20 cellular contexts compared by ENCODE assay signal in genomic region chr4:114326358-114326757, GRCh38.
A peak's percentile ranks its signal among the peaks of the same experiment; 100 is the strongest.
DNase-seq lines count a peak whose midpoint lies in the region; ATAC-seq, FAIRE-seq and TF ChIP-seq lines count a peak whose summit lies in the region.
"Had no signal": no experiment of that assay in that cellular context is flagged by ENCODE, and none has a peak within 500 bp of the region (broad histone marks: within the 10 kb centered on the region; RNA-seq: fewer than 3 reads in every experiment).

No MANE protein-coding gene starts in this region.

- no peaks in the 10 kb centered on the region for H3K9me3 Mint-ChIP-seq in activated T-helper 1 cell treated with anti-CD3 and anti-CD28 coated beads, Interleukin-12 subunit alpha, Interleukin-12 subunit beta, Interleukin-2, Interleukin-4 antibody, amounts not matched to agents 30 ng/mL and 10 ng/mL and 1 ng/mL, durations not matched to agents 14 hours and 24 hours and 36 hours
- H3K9me3 Mint-ChIP-seq: CD4-positive, CD25-positive, alpha-beta regulatory T cell had no signal

- intact Hi-C loops in activated T-helper 1 cell treated with anti-CD3 and anti-CD28 coated beads, Interleukin-12 subunit alpha, Interleukin-12 subunit beta, Interleukin-2, Interleukin-4 antibody, amounts not matched to agents 30 ng/mL and 10 ng/mL and 1 ng/mL, durations not matched to agents 14 hours and 24 hours and 36 hours (cut with micrococcal nuclease) = no loop called here

- ATAC-seq in SK-N-SH treated with all-trans-retinoic acid at 6 μM for 48 hours = no peak
- ATAC-seq: GM12878 had no signal

- H3K27ac Mint-ChIP-seq in activated T-helper 1 cell treated with anti-CD3 and anti-CD28 coated beads, Interleukin-12 subunit alpha, Interleukin-12 subunit beta, Interleukin-2, Interleukin-4 antibody, amounts not matched to agents 30 ng/mL and 10 ng/mL and 1 ng/mL, durations not matched to agents 14 hours and 24 hours and 36 hours = no peak overlapping the region
- H3K27ac Mint-ChIP-seq: CD4-positive, CD25-positive, alpha-beta regulatory T cell; CD8-positive, alpha-beta memory T cell had no signal

- DNase-seq in LNCaP clone FGC (ENCODE audit: low read depth) = peak; percentile 92
- no peak for DNase-seq in effector CD4-positive, alpha-beta T cell
- no peak for DNase-seq in stimulated activated CD4-positive, alpha-beta T cell treated with anti-CD3 and anti-CD28 coated beads, Interleukin-4, amount 100 ng/mL, for 1 hour
- no peak for DNase-seq in activated T-helper 1 cell treated with anti-CD3 and anti-CD28 coated beads, Interleukin-12 subunit alpha, Interleukin-12 subunit beta, Interleukin-2, Interleukin-4 antibody, amounts not matched to agents 30 ng/mL and 10 ng/mL and 1 ng/mL, durations not matched to agents 14 hours and 24 hours and 36 hours (ENCODE audit: low spot score)
- DNase-seq: ACHN; BE2C; C1 segment of cervical spinal cord; CD4-positive, CD25-positive, alpha-beta regulatory T cell; CD8-positive, alpha-beta memory T cell; COR-L47; DMS 273 treated with DMSO at 0.1 percent for 48 hours; DMS53; DND-41; EL; GM23248 had no signal

- no peaks in the 10 kb centered on the region for H3K4me1 Mint-ChIP-seq in activated T-helper 1 cell treated with anti-CD3 and anti-CD28 coated beads, Interleukin-12 subunit alpha, Interleukin-12 subunit beta, Interleukin-2, Interleukin-4 antibody, amounts not matched to agents 30 ng/mL and 10 ng/mL and 1 ng/mL, durations not matched to agents 14 hours and 24 hours and 36 hours (ENCODE audit: low read depth)
- H3K4me1 Mint-ChIP-seq: CD4-positive, CD25-positive, alpha-beta regulatory T cell; CD8-positive, alpha-beta memory T cell had no signal

- TF ChIP-seq CTCF in LNCaP clone FGC (IDR thresholded peaks at IDR 0.05; ENCODE audit: control insufficient read depth, extremely low read depth, insufficient read depth) = no peak

- no peak overlapping the region for H3K4me3 ChIP-seq in LNCaP clone FGC (ENCODE audit: low read depth, low read length)
- H3K4me3 ChIP-seq: GM12878, GM23248, HAP-1 had no signal

- H3K4me3 Mint-ChIP-seq in activated T-helper 1 cell treated with anti-CD3 and anti-CD28 coated beads, Interleukin-12 subunit alpha, Interleukin-12 subunit beta, Interleukin-2, Interleukin-4 antibody, amounts not matched to agents 30 ng/mL and 10 ng/mL and 1 ng/mL, durations not matched to agents 14 hours and 24 hours and 36 hours = no peak overlapping the region
- H3K4me3 Mint-ChIP-seq: CD4-positive, CD25-positive, alpha-beta regulatory T cell; CD8-positive, alpha-beta memory T cell had no signal

- H3K27me3 Mint-ChIP-seq in activated T-helper 1 cell treated with anti-CD3 and anti-CD28 coated beads, Interleukin-12 subunit alpha, Interleukin-12 subunit beta, Interleukin-2, Interleukin-4 antibody, amounts not matched to agents 30 ng/mL and 10 ng/mL and 1 ng/mL, durations not matched to agents 14 hours and 24 hours and 36 hours (ENCODE audit: insufficient read depth) = no peaks in the 10 kb centered on the region
- H3K27me3 Mint-ChIP-seq: CD4-positive, CD25-positive, alpha-beta regulatory T cell had no signal

- peak; percentile 96 for FAIRE-seq in endometrium (lab: Jason Lieb, UNC)
- FAIRE-seq: A204.1, GM12878 had no signal

- H3K36me3 Mint-ChIP-seq in activated T-helper 1 cell treated with anti-CD3 and anti-CD28 coated beads, Interleukin-12 subunit alpha, Interleukin-12 subunit beta, Interleukin-2, Interleukin-4 antibody, amounts not matched to agents 30 ng/mL and 10 ng/mL and 1 ng/mL, durations not matched to agents 14 hours and 24 hours and 36 hours (ENCODE audit: low read depth) = no peaks in the 10 kb centered on the region
- H3K36me3 Mint-ChIP-seq: CD4-positive, CD25-positive, alpha-beta regulatory T cell; CD8-positive, alpha-beta memory T cell had no signal

TF ChIP-seq in SK-N-SH treated with all-trans-retinoic acid at 6 μM for 48 hours, 23 proteins besides CTCF, POLR2A, EP300 and RAD21:
- peak; percentile 77; the same call in 1 of the 2 replicates for TF ChIP-seq TCF4 (CRISPR knock-in tag; IDR thresholded peaks at IDR 0.05; ENCODE audit: borderline replicate concordance)
- TF ChIP-seq ZFP30 (CRISPR knock-in tag; IDR thresholded peaks at IDR 0.05) = no peak
- 0 out of 2 replicates have a peak, but pooled peaks have one; percentile 21 for TF ChIP-seq TSHZ2 (CRISPR knock-in tag; IDR thresholded peaks at IDR 0.05)
